Comparison of ENCODE assay signal across 13 cellular contexts in genomic region chr19:55483681-55484361, GRCh38. TPM values are rescaled to one million over a fixed set of nuclear protein-coding genes. Genes with fewer than 3 reads are reported as not detected.
DNase-seq lines count a peak whose midpoint lies in the region; ATAC-seq and TF ChIP-seq lines count a peak whose summit lies in the region.
"Had no signal": no experiment of that assay in that cellular context is flagged by ENCODE, and none has a peak within 500 bp of the region (broad histone marks: within the 10 kb centered on the region; RNA-seq: fewer than 3 reads in every experiment).

No MANE protein-coding gene starts in this region.

- H3K4me3 ChIP-seq in upper lobe of right lung = no peak overlapping the region

- peak overlapping the region; percentile 69 for H3K27ac ChIP-seq in upper lobe of right lung
- H3K27ac ChIP-seq: KMS-11 had no signal

- no peak for TF ChIP-seq CTCF in upper lobe of right lung (IDR thresholded peaks at IDR 0.05)

- H3K9me3 ChIP-seq in upper lobe of right lung = no peaks in the 10 kb centered on the region
- H3K9me3 ChIP-seq: heart left ventricle had no signal

- H3K4me1 ChIP-seq in upper lobe of right lung = peaks cover 8% of the 10 kb centered on the region

- ATAC-seq in Right ventricle myocardium inferior (no peak), Right ventricle myocardium superior (ENCODE audit: poor library complexity) (no peak), SK-N-SH treated with all-trans-retinoic acid at 6 μM for 48 hours (no peak), upper lobe of right lung (no peak)

- intact Hi-C loops in Right ventricle myocardium inferior (cut with DNase I) = no loop called here
- intact Hi-C loops in Right ventricle myocardium superior (cut with DNase I) = no loop called here
- intact Hi-C loops in upper lobe of right lung (cut with DNase I) = no loop called here

- peaks cover 5% of the 10 kb centered on the region for H3K36me3 ChIP-seq in upper lobe of right lung

- peak; percentile 57 for DNase-seq in Right ventricle myocardium inferior (ENCODE audit: missing footprints)
- DNase-seq in Right ventricle myocardium superior = no peak
- DNase-seq in iPS-NIHi11 (ENCODE audit: low spot score) = peak; percentile 41
- DNase-seq in upper lobe of right lung = no peak
- no peak for DNase-seq in SW480 (ENCODE audit: low spot score)
- DNase-seq in cerebellum (ENCODE audit: low spot score) = no peak
- DNase-seq in NCI-H524 (lab: John Stamatoyannopoulos, UW) = no peak
- DNase-seq: GF-D8 had no signal

- H3K27me3 ChIP-seq in upper lobe of right lung = no peaks in the 10 kb centered on the region

TF ChIP-seq in SK-N-SH treated with all-trans-retinoic acid at 6 μM for 48 hours, 23 proteins besides CTCF, POLR2A, EP300 and RAD21:
- no peak for TF ChIP-seq POU6F1 (CRISPR knock-in tag; IDR thresholded peaks at IDR 0.05; ENCODE audit: borderline replicate concordance, low read depth)
- TF ChIP-seq ZFP3 (CRISPR knock-in tag; IDR thresholded peaks at IDR 0.05) = peak; percentile 95
- TF ChIP-seq ZC3H10 (CRISPR knock-in tag; IDR thresholded peaks at IDR 0.05) = no peak

RNA-seq across cellular contexts. Expression of gene NAT14, which starts 1.2 kb away (rescaled TPM):
- total RNA-seq in Right ventricle myocardium inferior = 5.6 TPM
- total RNA-seq in Right ventricle myocardium superior = 2.9 TPM
- 14.7 TPM for total RNA-seq in upper lobe of right lung
- 9.6 TPM for total RNA-seq in cerebellum

RNA-seq across cellular contexts. Expression of gene SSC5D, which starts 4.4 kb away (rescaled TPM):
- total RNA-seq in Right ventricle myocardium inferior (3.4 TPM), Right ventricle myocardium superior (2.6 TPM), upper lobe of right lung (6.0 TPM), cerebellum (1.4 TPM)

RNA-seq across cellular contexts. Expression of gene ZNF628, which starts 7.4 kb away (rescaled TPM):
- total RNA-seq in Right ventricle myocardium inferior (5.7 TPM), Right ventricle myocardium superior (4.7 TPM), upper lobe of right lung (10.2 TPM), cerebellum (0.91 TPM)

RNA-seq across cellular contexts. Expression of gene C19orf85, which starts 19.3 kb away (rescaled TPM):
- not detected for total RNA-seq in Right ventricle myocardium inferior
- not detected for total RNA-seq in Right ventricle myocardium superior
- total RNA-seq in upper lobe of right lung = not detected
- not detected for total RNA-seq in cerebellum
- total RNA-seq: dermis microvascular lymphatic vessel endothelial cell, heart left ventricle, mesenteric fat pad had no signal

RNA-seq across cellular contexts. Expression of gene ISOC2, which starts 22.4 kb away (rescaled TPM):
- total RNA-seq in Right ventricle myocardium inferior (55.2 TPM), Right ventricle myocardium superior (48.9 TPM), upper lobe of right lung (25.3 TPM), cerebellum (14.0 TPM)

Comparison
In these comparisons a context has a peak if more than half of its experiments do, and no peak if none do; other contexts are left out.
1. DNase-seq: peak in Right ventricle myocardium inferior (single experiment) and iPS-NIHi11 (single experiment); none in Right ventricle myocardium superior (single experiment), upper lobe of right lung (single experiment), SW480 (single experiment), cerebellum (single experiment) and NCI-H524 (0 of 2).